8 cellular contexts compared by ENCODE assay signal in genomic region chr5:65742565-65743231, GRCh38. TPM values are rescaled to one million over a fixed set of nuclear protein-coding genes. Genes with fewer than 3 reads are reported as not detected.
DNase-seq lines count a peak whose midpoint lies in the region; ATAC-seq, FAIRE-seq and TF ChIP-seq lines count a peak whose summit lies in the region.

No MANE protein-coding gene starts in this region.

- TF ChIP-seq CTCF in D721Med (IDR thresholded peaks at IDR 0.05; ENCODE audit: insufficient read depth, missing control alignments) (peak; percentile 44), OCI-LY7 (conservative IDR thresholded peaks at IDR 0.05; ENCODE audit: low read length) (peak; percentile 89)

- ATAC-seq in GM18870 (IDR thresholded peaks at IDR 0.05; ENCODE audit: unreplicated experiment), result peak; percentile 66
- peak; percentile 87 for ATAC-seq in HG03066 (IDR thresholded peaks at IDR 0.05; ENCODE audit: low read depth, unreplicated experiment)
- ATAC-seq in sciatic nerve, result no peak

- H3K79me2 ChIP-seq in OCI-LY7 (ENCODE audit: insufficient read depth, low read depth, low read length), result peaks cover 5% of the 10 kb centered on the region

- H3K4me3 ChIP-seq in OCI-LY7 (ENCODE audit: low read depth, low read length, poor library complexity, severe bottlenecking), result no peak overlapping the region

- H3K4me2 ChIP-seq in OCI-LY7 (ENCODE audit: low read length), result no peak overlapping the region

- no peak overlapping the region for H3K27ac ChIP-seq in OCI-LY7 (ENCODE audit: low read depth, low read length, poor library complexity, severe bottlenecking)

- no peaks in the 10 kb centered on the region for H3K9me2 ChIP-seq in OCI-LY7 (ENCODE audit: insufficient read depth, low read length)

- H3K36me3 ChIP-seq in OCI-LY7 (ENCODE audit: insufficient read depth, low read length), result no peaks in the 10 kb centered on the region

- CTCF ChIA-PET in OCI-LY7 (lab: Charles Lee; ENCODE audit: unreplicated experiment), result no interaction called here

- DNase-seq in D721Med (ENCODE audit: insufficient read length, low spot score) (no peak), OCI-LY7 (ENCODE audit: low spot score) (peak; percentile 56), T47D (ENCODE audit: low read depth in 1 of 2, low spot score in 1 of 2) (peak; percentile 16 to 65), medulla oblongata (ENCODE audit: extremely low spot score) (peak; percentile 68), NCI-H1436 treated with DMSO at 0.1 percent for 48 hours (lab: John Stamatoyannopoulos, UW) (no peak), sciatic nerve (ENCODE audit: low spot score) (no peak)

- no peak overlapping the region for H2AFZ ChIP-seq in OCI-LY7 (ENCODE audit: low read length)

- no peaks in the 10 kb centered on the region for H3K4me1 ChIP-seq in OCI-LY7 (ENCODE audit: insufficient read depth, low read length, poor library complexity, severe bottlenecking)

- POLR2A ChIA-PET in OCI-LY7 (lab: Charles Lee), result interaction anchor here (1.8 kb wide), 1 partner anchor 15 kb away, joined by 9 read pairs; no protein-coding TSS in a partner anchor

- peak; percentile 25 for FAIRE-seq in D721Med (lab: Jason Lieb, UNC)

- intact Hi-C loops in OCI-LY7 (cut with micrococcal nuclease; ENCODE audit: unreplicated experiment) (loop anchor here (2.0 to 10.0 kb wide), 2 partner anchors 182 to 282 kb away; no protein-coding TSS in a partner anchor), sciatic nerve (cut with DNase I) (no loop called here)

- in situ Hi-C loops in T47D (cut with HindIII; ENCODE audit: low pct_unique_long_range_greater_than_20kb, low sequenced_read_pairs), result no loop called here

- no TSS peak for BruUV-seq in OCI-LY7 (replicated peaks; lab: Mats Ljungman, UMichigan)

- peaks cover 10% of the 10 kb centered on the region; the same call in 1 of the 2 replicates for H4K20me1 ChIP-seq in OCI-LY7 (ENCODE audit: insufficient read depth, low read length)

- no peaks in the 10 kb centered on the region; the same call in 1 of the 2 replicates for H3K9me3 ChIP-seq in OCI-LY7 (ENCODE audit: low read length)

RNA-seq across cellular contexts. Expression of gene NLN, which starts 20.7 kb away (rescaled TPM):
- 11.9 and 14.9 TPM in 2 replicates for total RNA-seq in OCI-LY7 (2014; rRNA removed; shearing (Covaris generic))
- total RNA-seq in OCI-LY7 (2022), result 17.7 and 26.0 TPM in 2 replicates
- 24.8 TPM for total RNA-seq in sciatic nerve

RNA-seq across cellular contexts. Expression of gene SGTB, which starts 20.8 kb away (rescaled TPM):
- 3.6 and 4.3 TPM in 2 replicates for total RNA-seq in OCI-LY7 (2014; rRNA removed; shearing (Covaris generic))
- total RNA-seq in OCI-LY7 (2022), result 8.4 and 8.7 TPM in 2 replicates
- total RNA-seq in sciatic nerve, result 18.8 TPM

Comparison
In these comparisons a context has a peak if more than half of its experiments do, and no peak if none do; other contexts are left out.
1. DNase-seq: peak in OCI-LY7 (single experiment), T47D (2 of 2) and medulla oblongata (single experiment); none in D721Med (single experiment), NCI-H1436 treated with DMSO at 0.1 percent for 48 hours (single experiment) and sciatic nerve (single experiment).